In genomic region chr6:24930386-24930785, GRCh38 we compare ENCODE assay signal across 10 cellular contexts. TPM values are rescaled to one million over a fixed set of nuclear protein-coding genes. Genes with fewer than 3 reads are reported as not detected.
DNase-seq lines count a peak whose midpoint lies in the region; ATAC-seq and TF ChIP-seq lines count a peak whose summit lies in the region.
"Had no signal": no experiment of that assay in that cellular context is flagged by ENCODE, and none has a peak within 500 bp of the region (broad histone marks: within the 10 kb centered on the region; RNA-seq: fewer than 3 reads in every experiment).

No MANE protein-coding gene starts in this region.

- H3K4me3 Mint-ChIP-seq in stimulated activated naive CD8-positive, alpha-beta T cell treated with anti-CD3 and anti-CD28 coated beads, Interleukin-15, Interleukin-2, amounts not matched to agents 100 ng/mL and 50 ng/mL, for 24 hours = peak overlapping the region; percentile 91

- in situ Hi-C loops in astrocyte of the cerebellum (cut with HindIII; ENCODE audit: low sequenced_read_pairs) = no loop called here

- WGBS in aorta, 2 donors = 3% methylated on average over 1 of the region's 1 CpG

- no peak for TF ChIP-seq CTCF in astrocyte of the cerebellum (IDR thresholded peaks at IDR 0.05; ENCODE audit: low read depth, low read length, missing control alignments)

- no peaks in the 10 kb centered on the region for H3K9me3 ChIP-seq in aorta (ENCODE audit: control insufficient read depth, low read length)

- H3K27me3 ChIP-seq in aorta (ENCODE audit: control insufficient read depth in 1 of 2, insufficient read depth in 2 of 2, low read length in 1 of 2) = no peaks in the 10 kb centered on the region

- peaks cover 97% of the 10 kb centered on the region for H3K4me1 Mint-ChIP-seq in stimulated activated naive CD8-positive, alpha-beta T cell treated with anti-CD3 and anti-CD28 coated beads, Interleukin-15, Interleukin-2, amounts not matched to agents 100 ng/mL and 50 ng/mL, for 24 hours (ENCODE audit: low read depth)

- peaks cover 0 to 4% of the 10 kb centered on the region in 2 donors for H3K4me1 ChIP-seq in aorta (ENCODE audit: control insufficient read depth in 1 of 2, insufficient read depth in 2 of 2, low read length in 2 of 2)

- intact Hi-C loops in aorta (cut with DNase I) = no loop called here

- H3K36me3 ChIP-seq in aorta (ENCODE audit: control insufficient read depth in 1 of 2, insufficient read depth in 2 of 2, low read length in 1 of 2) = no peaks in the 10 kb centered on the region

- no peak overlapping the region for H3K27ac ChIP-seq in aorta (ENCODE audit: low read depth in 1 of 2, low read length in 2 of 2)

- H3K27me3 Mint-ChIP-seq in stimulated activated naive CD8-positive, alpha-beta T cell treated with anti-CD3 and anti-CD28 coated beads, Interleukin-15, Interleukin-2, amounts not matched to agents 100 ng/mL and 50 ng/mL, for 24 hours = peaks cover 4% of the 10 kb centered on the region

- no peak for DNase-seq in stimulated activated naive CD8-positive, alpha-beta T cell treated with anti-CD3 and anti-CD28 coated beads, Interleukin-15, Interleukin-2, amounts not matched to agents 100 U/mL and 50 U/mL, for 24 hours
- DNase-seq in astrocyte of the cerebellum (ENCODE audit: low read depth) (peak; percentile 22), medulla oblongata (ENCODE audit: extremely low spot score) (peak; percentile 39), aorta (no peak), hippocampal formation (lab: John Stamatoyannopoulos, UW) (no peak), NCI-H2196 treated with DMSO at 0.1 percent for 48 hours (lab: John Stamatoyannopoulos, UW; ENCODE audit: unreplicated experiment) (no peak)
- DNase-seq in NK-92 treated with Interleukin-12 subunit alpha and Interleukin-12 subunit beta, amount 100 ng/mL, for 24 hours (lab: John Stamatoyannopoulos, UW) = no peak
- DNase-seq: COR-L47 had no signal

- H3K4me3 ChIP-seq in astrocyte of the cerebellum (ENCODE audit: low read depth, low read length) (no peak overlapping the region), aorta (ENCODE audit: low read length in 2 of 2) (no peak overlapping the region)

- peak overlapping the region; percentile 98 for H3K27ac Mint-ChIP-seq in stimulated activated naive CD8-positive, alpha-beta T cell treated with anti-CD3 and anti-CD28 coated beads, Interleukin-15, Interleukin-2, amounts not matched to agents 100 ng/mL and 50 ng/mL, for 24 hours

- peaks cover 11% of the 10 kb centered on the region for H3K36me3 Mint-ChIP-seq in stimulated activated naive CD8-positive, alpha-beta T cell treated with anti-CD3 and anti-CD28 coated beads, Interleukin-15, Interleukin-2, amounts not matched to agents 100 ng/mL and 50 ng/mL, for 24 hours (ENCODE audit: low read depth)

- H3K9me3 Mint-ChIP-seq in stimulated activated naive CD8-positive, alpha-beta T cell treated with anti-CD3 and anti-CD28 coated beads, Interleukin-15, Interleukin-2, amounts not matched to agents 100 ng/mL and 50 ng/mL, for 24 hours = peaks cover 7% of the 10 kb centered on the region

- ATAC-seq in stimulated activated naive CD8-positive, alpha-beta T cell treated with anti-CD3 and anti-CD28 coated beads, Interleukin-15, Interleukin-2, amounts not matched to agents 100 U/mL and 50 U/mL, for 24 hours = no peak
- ATAC-seq in aorta (ENCODE audit: low FRiP score) = no peak
- ATAC-seq: left lobe of liver had no signal

RNA-seq across cellular contexts. Expression of gene RIPOR2, which starts 5.4 kb away (rescaled TPM):
- 10 to 100 TPM in 1 of 2 donors, 1 to 10 TPM in 1; 9.7 to 16.1 TPM for total RNA-seq in aorta
- polyA plus RNA-seq in aorta = 1 to 10 TPM; 1.1 to 2.5 TPM

Comparison
In these comparisons a context has a peak if more than half of its experiments do, and no peak if none do; other contexts are left out.
1. DNase-seq: peak in astrocyte of the cerebellum (single experiment) and medulla oblongata (single experiment); none in stimulated activated naive CD8-positive, alpha-beta T cell treated with anti-CD3 and anti-CD28 coated beads, Interleukin-15, Interleukin-2, amounts not matched to agents 100 U/mL and 50 U/mL, for 24 hours (single experiment), NK-92 treated with Interleukin-12 subunit alpha and Interleukin-12 subunit beta, amount 100 ng/mL, for 24 hours (single experiment), aorta (0 of 2), hippocampal formation (0 of 2) and NCI-H2196 treated with DMSO at 0.1 percent for 48 hours (single experiment).